28 cellular contexts compared by ENCODE assay signal in genomic region chr12:38586652-38587219, GRCh38.
A peak's percentile ranks its signal among the peaks of the same experiment; 100 is the strongest.
DNase-seq lines count a peak whose midpoint lies in the region; ATAC-seq and TF ChIP-seq lines count a peak whose summit lies in the region.
"Had no signal": no experiment of that assay in that cellular context is flagged by ENCODE, and none has a peak within 500 bp of the region (broad histone marks: within the 10 kb centered on the region; RNA-seq: fewer than 3 reads in every experiment).

No MANE protein-coding gene starts in this region.

- no peak overlapping the region for H3K4me2 ChIP-seq in SK-N-SH
- H3K4me2 ChIP-seq: neural progenitor cell had no signal

- H3K36me3 ChIP-seq in SK-N-SH (replicated peaks in 1 of 2; ENCODE audit: control insufficient read depth in 1 of 2, insufficient read depth in 2 of 2, low read length in 1 of 2) (no peaks in the 10 kb centered on the region), upper lobe of right lung (no peaks in the 10 kb centered on the region)
- H3K36me3 ChIP-seq: colonic mucosa, neural progenitor cell, spleen, stomach, vagina had no signal

- CTCF ChIA-PET in SK-N-SH (lab: Yijun Ruan, JAX), result interaction anchor here (1.9 kb wide), 1 partner anchor 10 kb away, joined by 5 read pairs; no protein-coding TSS in a partner anchor

- POLR2A ChIA-PET in SK-N-SH (lab: Yijun Ruan, JAX), result no interaction called here

- H3K27ac ChIP-seq in SK-N-SH (ENCODE audit: low read depth in 2 of 2, low read length in 1 of 2), result peak overlapping the region in 1 of 2 experiments; percentile 62; a peak in 2 of 4 replicates
- no peak overlapping the region for H3K27ac ChIP-seq in upper lobe of right lung
- H3K27ac ChIP-seq: colonic mucosa, neural progenitor cell, stomach, vagina had no signal

- no peaks in the 10 kb centered on the region for H3K79me2 ChIP-seq in SK-N-SH (ENCODE audit: insufficient read depth)

- H3K27ac Mint-ChIP-seq in activated naive CD8-positive, alpha-beta T cell treated with anti-CD3 and anti-CD28 coated beads, Interleukin-2, amount 50 U/mL, for 24 hours, result no peak overlapping the region
- H3K27ac Mint-ChIP-seq: activated CD8-positive, alpha-beta T cell treated with anti-CD3 and anti-CD28 coated beads for 36 hours; activated naive CD4-positive, alpha-beta T cell treated with anti-CD3 and anti-CD28 coated beads, Interleukin-2, amount 50 U/mL, for 24 hours; activated T-helper 2 cell treated with anti-CD3 and anti-CD28 coated beads, Interferon-gamma antibody, Interleukin-2, Interleukin-4, amounts not matched to agents 10 μg/mL and 5 μg/mL and 100 μg/mL, durations not matched to agents 14 hours and 24 hours and 36 hours; B cell; neural progenitor cell had no signal

- H2AFZ ChIP-seq in SK-N-SH (ENCODE audit: low read depth), result no peak overlapping the region
- H2AFZ ChIP-seq: neural progenitor cell had no signal

- no peak for TF ChIP-seq CTCF in SK-N-SH (IDR thresholded peaks at IDR 0.05)
- TF ChIP-seq CTCF in epithelial cell of esophagus (IDR thresholded peaks at IDR 0.05; ENCODE audit: insufficient read depth, low read depth, low read length, missing control alignments), result no peak
- TF ChIP-seq CTCF in upper lobe of right lung (IDR thresholded peaks at IDR 0.05), result no peak

- TF ChIP-seq RAD21 in SK-N-SH (IDR thresholded peaks at IDR 0.05; ENCODE audit: low read length), result no peak

- H3K27me3 ChIP-seq in SK-N-SH (ENCODE audit: insufficient read depth) (no peaks in the 10 kb centered on the region), upper lobe of right lung (no peaks in the 10 kb centered on the region)
- H3K27me3 ChIP-seq: colonic mucosa, neural progenitor cell, spleen, stomach, vagina had no signal

- peaks cover 0 to 2% of the 10 kb centered on the region in 2 experiments; a peak in 2 of 4 replicates for H3K4me1 ChIP-seq in SK-N-SH (ENCODE audit: control insufficient read depth in 1 of 2, insufficient read depth in 2 of 2, low read depth in 1 of 2, low read length in 1 of 2)
- H3K4me1 ChIP-seq in upper lobe of right lung, result no peaks in the 10 kb centered on the region
- H3K4me1 ChIP-seq: colonic mucosa, neural progenitor cell, stomach, vagina had no signal

- H3K9ac ChIP-seq in SK-N-SH, result no peak overlapping the region
- H3K9ac ChIP-seq: neural progenitor cell had no signal

- DNase-seq in SK-N-SH (no peak), NCI-H226 (peak; percentile 93), epithelial cell of esophagus (ENCODE audit: low read depth) (peak; percentile 66), upper lobe of right lung (no peak)
- DNase-seq in activated naive CD8-positive, alpha-beta T cell treated with anti-CD3 and anti-CD28 coated beads, Interleukin-2, amount 50 U/mL, for 24 hours, result no peak
- DNase-seq in stimulated activated CD4-positive, alpha-beta T cell treated with anti-CD3 and anti-CD28 coated beads, Interleukin-4, amount 100 ng/mL, for 4 hours, result no peak
- DNase-seq: activated CD8-positive, alpha-beta memory T cell treated with anti-CD3 and anti-CD28 coated beads, Interleukin-2, amount 50 U/mL, for 48 hours; activated CD8-positive, alpha-beta T cell treated with anti-CD3 and anti-CD28 coated beads for 36 hours; colonic mucosa; effector CD8-positive, alpha-beta T cell; glutamatergic neuron; islet precursor cell; left ventricle myocardium superior; NCI-H1092; NCI-H1694 treated with DMSO at 0.1 percent for 48 hours; posterior cingulate gyrus; right cardiac atrium; spleen; stomach; T-helper 2 cell had no signal

- H3F3A ChIP-seq in SK-N-SH (replicated peaks; ENCODE audit: insufficient read depth), result no peaks in the 10 kb centered on the region

- H3K9me2 ChIP-seq in SK-N-SH, result no peaks in the 10 kb centered on the region

- TF ChIP-seq EP300 in SK-N-SH (IDR thresholded peaks at IDR 0.05; ENCODE audit: borderline replicate concordance in 1 of 2, low read depth in 1 of 2, low read length in 1 of 2), result no peak

- no peaks in the 10 kb centered on the region for H4K20me1 ChIP-seq in SK-N-SH (ENCODE audit: insufficient read depth)

- H3K4me1 Mint-ChIP-seq in activated naive CD8-positive, alpha-beta T cell treated with anti-CD3 and anti-CD28 coated beads, Interleukin-2, amount 50 U/mL, for 24 hours, result no peaks in the 10 kb centered on the region
- H3K4me1 Mint-ChIP-seq: activated naive CD4-positive, alpha-beta T cell treated with anti-CD3 and anti-CD28 coated beads, Interleukin-2, amount 50 U/mL, for 24 hours; B cell had no signal

- no peaks in the 10 kb centered on the region for H3K27me3 Mint-ChIP-seq in activated naive CD8-positive, alpha-beta T cell treated with anti-CD3 and anti-CD28 coated beads, Interleukin-2, amount 50 U/mL, for 24 hours
- H3K27me3 Mint-ChIP-seq: activated CD8-positive, alpha-beta T cell treated with anti-CD3 and anti-CD28 coated beads for 36 hours; activated naive CD4-positive, alpha-beta T cell treated with anti-CD3 and anti-CD28 coated beads, Interleukin-2, amount 50 U/mL, for 24 hours; B cell had no signal

- H3K9me3 ChIP-seq in SK-N-SH, result no peaks in the 10 kb centered on the region
- no peaks in the 10 kb centered on the region for H3K9me3 ChIP-seq in upper lobe of right lung
- H3K9me3 ChIP-seq: colonic mucosa, spleen, stomach, vagina had no signal

- ATAC-seq in SK-N-SH treated with all-trans-retinoic acid at 6 μM for 48 hours, result no peak
- ATAC-seq in upper lobe of right lung, result peak; percentile 48
- no peak for ATAC-seq in GM18517 (IDR thresholded peaks at IDR 0.05; ENCODE audit: unreplicated experiment)
- no peak for ATAC-seq in activated naive CD8-positive, alpha-beta T cell treated with anti-CD3 and anti-CD28 coated beads, Interleukin-2, amount 50 U/mL, for 24 hours
- ATAC-seq: activated CD8-positive, alpha-beta T cell treated with anti-CD3 and anti-CD28 coated beads for 36 hours; HCT116; left ventricle myocardium superior had no signal

- intact Hi-C loops in upper lobe of right lung (cut with DNase I), result no loop called here

- no peak overlapping the region for H3K4me3 Mint-ChIP-seq in activated naive CD8-positive, alpha-beta T cell treated with anti-CD3 and anti-CD28 coated beads, Interleukin-2, amount 50 U/mL, for 24 hours
- H3K4me3 Mint-ChIP-seq: activated CD8-positive, alpha-beta T cell treated with anti-CD3 and anti-CD28 coated beads for 36 hours; activated naive CD4-positive, alpha-beta T cell treated with anti-CD3 and anti-CD28 coated beads, Interleukin-2, amount 50 U/mL, for 24 hours; B cell; neural progenitor cell had no signal

- no peaks in the 10 kb centered on the region for H3K36me3 Mint-ChIP-seq in activated naive CD8-positive, alpha-beta T cell treated with anti-CD3 and anti-CD28 coated beads, Interleukin-2, amount 50 U/mL, for 24 hours (ENCODE audit: low read depth)
- H3K36me3 Mint-ChIP-seq: activated naive CD4-positive, alpha-beta T cell treated with anti-CD3 and anti-CD28 coated beads, Interleukin-2, amount 50 U/mL, for 24 hours; neural progenitor cell had no signal

- H3K4me3 ChIP-seq in SK-N-SH (ENCODE audit: low read depth in 2 of 2, low read length in 1 of 2) (0 out of 4 replicates have a peak overlapping the region, but pooled peaks of 1 of the 2 experiments have one; percentile 8), epithelial cell of esophagus (ENCODE audit: low read length) (no peak overlapping the region), upper lobe of right lung (no peak overlapping the region)
- H3K4me3 ChIP-seq: colonic mucosa, neural progenitor cell, spleen, stomach, vagina had no signal

- H3K9me3 Mint-ChIP-seq in activated naive CD8-positive, alpha-beta T cell treated with anti-CD3 and anti-CD28 coated beads, Interleukin-2, amount 50 U/mL, for 24 hours, result no peaks in the 10 kb centered on the region
- H3K9me3 Mint-ChIP-seq: activated naive CD4-positive, alpha-beta T cell treated with anti-CD3 and anti-CD28 coated beads, Interleukin-2, amount 50 U/mL, for 24 hours; neural progenitor cell had no signal

TF ChIP-seq in SK-N-SH treated with all-trans-retinoic acid at 6 μM for 48 hours, 23 proteins besides CTCF, POLR2A, EP300 and RAD21 (continues in another document):
- peak; percentile 73; the same call in 1 of the 2 replicates for TF ChIP-seq CREB5 (CRISPR knock-in tag; IDR thresholded peaks at IDR 0.05; ENCODE audit: low read depth)
- no peak for TF ChIP-seq ZC3H10 (CRISPR knock-in tag; IDR thresholded peaks at IDR 0.05)
- no peak for TF ChIP-seq ZNF565 (CRISPR knock-in tag; conservative IDR thresholded peaks at IDR 0.05; ENCODE audit: low read depth)
- TF ChIP-seq RARB (CRISPR knock-in tag; IDR thresholded peaks at IDR 0.05), result no peak
- no peak for TF ChIP-seq ZNF8 (CRISPR knock-in tag; IDR thresholded peaks at IDR 0.05)
- no peak for TF ChIP-seq GLIS3 (CRISPR knock-in tag; IDR thresholded peaks at IDR 0.05)

TF ChIP-seq in SK-N-SH, 30 proteins besides CTCF, POLR2A, EP300 and RAD21:
- no peak for TF ChIP-seq FOXJ3 (CRISPR knock-in tag; IDR thresholded peaks at IDR 0.05)

Comparison
In these comparisons a context has a peak if more than half of its experiments do, and no peak if none do; other contexts are left out.
1. DNase-seq: peak in NCI-H226 (single experiment) and epithelial cell of esophagus (single experiment); none in SK-N-SH (single experiment), upper lobe of right lung (single experiment), activated naive CD8-positive, alpha-beta T cell treated with anti-CD3 and anti-CD28 coated beads, Interleukin-2, amount 50 U/mL, for 24 hours (single experiment) and stimulated activated CD4-positive, alpha-beta T cell treated with anti-CD3 and anti-CD28 coated beads, Interleukin-4, amount 100 ng/mL, for 4 hours (0 of 2).